ENCODE assay signal across 12 cellular contexts in the genomic region with DNA sequence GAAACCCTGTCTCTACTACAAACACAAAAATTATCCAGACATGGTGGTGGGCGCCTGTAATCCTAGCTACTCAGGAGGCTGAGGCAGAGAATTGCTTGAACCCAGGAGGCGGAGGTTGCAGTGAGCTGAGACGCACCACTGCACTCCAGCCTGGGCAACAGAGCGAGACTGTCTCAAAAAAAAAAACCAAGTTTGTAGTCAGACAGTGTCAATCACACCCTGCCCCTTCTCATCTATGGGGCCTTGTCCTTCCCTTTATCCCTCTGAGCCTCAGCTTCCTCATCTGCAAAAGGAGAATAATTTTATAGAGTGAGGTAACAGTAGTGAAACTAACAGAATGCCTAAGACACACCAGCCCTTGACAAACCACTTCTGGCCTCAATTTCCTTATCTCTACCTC. TPM values are rescaled to one million over a fixed set of nuclear protein-coding genes. Genes with fewer than 3 reads are reported as not detected.
DNase-seq lines count a peak whose midpoint lies in the region; ATAC-seq, FAIRE-seq and TF ChIP-seq lines count a peak whose summit lies in the region.
"Not testable (repeated sequence)": the region's sequence is repeated elsewhere in the genome, so short reads cannot be mapped to it uniquely, and the experiment has no call there.
"Had no signal": no experiment of that assay in that cellular context is flagged by ENCODE, and none has a peak within 500 bp of the region (broad histone marks: within the 10 kb centered on the region; RNA-seq: fewer than 3 reads in every experiment).

No MANE protein-coding gene starts in this region.

- not testable (repeated sequence) for DNase-seq in CD4-positive, alpha-beta T cell; IMR-90; RCC 7860 (ENCODE audit: low spot score); activated T-cell treated with anti-CD3 and anti-CD28 coated beads, Interleukin-2, amount 50 U/mL, for 24 hours; chondrocyte (ENCODE audit: low spot score); hepatocyte (ENCODE audit: low spot score); stomach

- H2BK15ac ChIP-seq in IMR-90 (ENCODE audit: low read depth, low read length): peak overlapping the region; percentile 24; the same call in 2 of the 3 replicates

- H3K36me3 ChIP-seq in IMR-90 (ENCODE audit: control insufficient read depth, insufficient read depth, low read length); hepatocyte (replicated peaks; ENCODE audit: insufficient read depth, low read depth); stomach: not testable (repeated sequence)

- TF ChIP-seq POLR2A in IMR-90 (IDR thresholded peaks at IDR 0.05; ENCODE audit: low read depth, low read length); stomach (IDR thresholded peaks at IDR 0.05): not testable (repeated sequence)

- ATAC-seq in CD4-positive, alpha-beta T cell (ENCODE audit: poor library complexity); IMR-90 (ENCODE audit: low read depth): not testable (repeated sequence)

- not testable (repeated sequence) for TF ChIP-seq CTCF in CD4-positive, alpha-beta T cell (IDR thresholded peaks at IDR 0.05); IMR-90 (conservative IDR thresholded peaks at IDR 0.05; ENCODE audit: low read depth, low read length); chondrocyte (IDR thresholded peaks at IDR 0.05); hepatocyte (IDR thresholded peaks at IDR 0.05; ENCODE audit: poor library complexity); nephron (IDR thresholded peaks at IDR 0.05; ENCODE audit: unreplicated experiment in 3 of 3); stomach (IDR thresholded peaks at IDR 0.05)

- not testable (repeated sequence) for H4K5ac ChIP-seq in IMR-90 (ENCODE audit: low read depth, low read length)

- POLR2A ChIA-PET in CD4-positive, alpha-beta T cell (lab: Charles Lee): interaction anchor here (1.2 to 10.4 kb wide), 7 partner anchors 21 to 443 kb away, joined by 3 to 157 read pairs (median 16); a partner anchor contains a TSS
- POLR2A ChIA-PET in IMR-90 (lab: Charles Lee; ENCODE audit: unreplicated experiment): not testable (repeated sequence)

- H3K23ac ChIP-seq in IMR-90 (ENCODE audit: low read depth, low read length): peak overlapping the region; percentile 21

- not testable (repeated sequence) for H2BK120ac ChIP-seq in IMR-90 (ENCODE audit: low read depth, low read length)

- not testable (repeated sequence) for H3K9me3 ChIP-seq in CD4-positive, alpha-beta T cell (ENCODE audit: control insufficient read depth, low read length); IMR-90 (ENCODE audit: control insufficient read depth, insufficient read depth, low read length); hepatocyte (ENCODE audit: low read depth); stomach

- not testable (repeated sequence) for H3K18ac ChIP-seq in IMR-90 (ENCODE audit: low read depth, low read length)

- peaks cover 10% of the 10 kb centered on the region; the same call in 1 of the 2 replicates for H3K9me1 ChIP-seq in IMR-90 (ENCODE audit: insufficient read depth, low read length)

- H3K9me2 ChIP-seq in hepatocyte (replicated peaks; ENCODE audit: insufficient read depth): not testable (repeated sequence)

- H4K91ac ChIP-seq in IMR-90 (ENCODE audit: insufficient read depth, low read depth, low read length): 0 out of 2 replicates have a peak overlapping the region, but pooled peaks have one; percentile 51

- H2AFZ ChIP-seq in IMR-90 (replicated peaks; ENCODE audit: low read length, poor library complexity); hepatocyte: not testable (repeated sequence)

- not testable (repeated sequence) for H2AK9ac ChIP-seq in IMR-90 (replicated peaks; ENCODE audit: low read depth, low read length, poor library complexity)

- peak overlapping the region in 1 of 2 experiments; percentile 6; a peak in 1 of 4 replicates for H4K8ac ChIP-seq in IMR-90 (ENCODE audit: low read depth in 2 of 2, low read length in 2 of 2)

- not testable (repeated sequence) for H3K4me2 ChIP-seq in IMR-90 (ENCODE audit: low read depth, low read length)
- peak overlapping the region; percentile 91 for H3K4me2 ChIP-seq in hepatocyte

- H3K27ac Mint-ChIP-seq in CD4-positive, alpha-beta T cell: peak overlapping the region; percentile 100
- H3K27ac Mint-ChIP-seq in activated T-cell treated with anti-CD3 and anti-CD28 coated beads, Interleukin-2, amount 50 U/mL, for 24 hours: peak overlapping the region; percentile 99
- H3K27ac Mint-ChIP-seq in chondrocyte (ENCODE audit: unreplicated experiment) (peak overlapping the region; percentile 100), nephron (peak overlapping the region; percentile 84 to 100 (median 93))

- H3K56ac ChIP-seq in IMR-90 (ENCODE audit: extremely low read depth, insufficient read depth, low read length): not testable (repeated sequence)

- H4K20me1 ChIP-seq in IMR-90 (ENCODE audit: insufficient read depth, low read length): peaks cover 37% of the 10 kb centered on the region
- H4K20me1 ChIP-seq in hepatocyte (ENCODE audit: insufficient read depth, poor library complexity, severe bottlenecking): not testable (repeated sequence)

- H3K4me1 ChIP-seq in IMR-90 (ENCODE audit: control insufficient read depth, insufficient read depth, low read length): peaks cover 69% of the 10 kb centered on the region
- peaks cover 94% of the 10 kb centered on the region for H3K4me1 ChIP-seq in hepatocyte (ENCODE audit: insufficient read depth)
- H3K4me1 ChIP-seq in stomach: peaks cover 98 to 100% (median 100%) of the 10 kb centered on the region in 4 donors

- TF ChIP-seq EP300 in stomach (IDR thresholded peaks at IDR 0.05): not testable (repeated sequence)

- peaks cover 55% of the 10 kb centered on the region for H3K36me3 Mint-ChIP-seq in CD4-positive, alpha-beta T cell (ENCODE audit: low read depth)
- peaks cover 12% of the 10 kb centered on the region for H3K36me3 Mint-ChIP-seq in activated T-cell treated with anti-CD3 and anti-CD28 coated beads, Interleukin-2, amount 50 U/mL, for 24 hours (ENCODE audit: low read depth)
- H3K36me3 Mint-ChIP-seq in chondrocyte (ENCODE audit: low read depth); nephron (ENCODE audit: low read depth): not testable (repeated sequence)

- TF ChIP-seq RAD21 in IMR-90 (IDR thresholded peaks at IDR 0.05; ENCODE audit: low read length): not testable (repeated sequence)

- peak overlapping the region; percentile 80 for H2BK5ac ChIP-seq in IMR-90 (ENCODE audit: low read depth, low read length, poor library complexity, severe bottlenecking)

- H3K9me3 Mint-ChIP-seq in CD4-positive, alpha-beta T cell; activated T-cell treated with anti-CD3 and anti-CD28 coated beads, Interleukin-2, amount 50 U/mL, for 24 hours; chondrocyte (ENCODE audit: low read depth); nephron: not testable (repeated sequence)

- CTCF ChIA-PET in CD4-positive, alpha-beta T cell (lab: Charles Lee): interaction anchor here (0.6 to 4.4 kb wide), 5 partner anchors 11 to 42 kb away, joined by 3 to 22 read pairs (median 6); a partner anchor contains a TSS
- CTCF ChIA-PET in IMR-90 (lab: Yijun Ruan, JAX): not testable (repeated sequence)

- H3K79me2 ChIP-seq in hepatocyte: peaks cover 76% of the 10 kb centered on the region

- H3K79me1 ChIP-seq in IMR-90 (ENCODE audit: low read depth in 1 of 2, low read length in 2 of 2): peaks cover 9 to 73% of the 10 kb centered on the region in 2 experiments; a peak in 3 of 4 replicates

- BruUV-seq in IMR-90 (replicated peaks; lab: Mats Ljungman, UMichigan): not testable (repeated sequence)

- H3K14ac ChIP-seq in IMR-90 (replicated peaks; ENCODE audit: low read depth, low read length): peak overlapping the region; percentile 2; the same call in 1 of the 2 replicates

- not testable (repeated sequence) for H3K4me3 ChIP-seq in IMR-90 (ENCODE audit: insufficient read depth, low read depth, low read length); hepatocyte
- H3K4me3 ChIP-seq in stomach: peak overlapping the region in 1 of 4 donors; percentile 29

- intact Hi-C loops in CD4-positive, alpha-beta T cell (cut with DNase I, micrococcal nuclease): loop anchor here in 1 of 2 experiments (1.0 kb wide), 1 partner anchor 9 kb away; no protein-coding TSS in a partner anchor
- intact Hi-C loops in IMR-90 (cut with micrococcal nuclease); stomach (cut with DNase I; ENCODE audit: low total_unique reads): not testable (repeated sequence)

- FAIRE-seq in RCC 7860 (lab: Jason Lieb, UNC): peak; percentile 77

- peak overlapping the region; percentile 96 for H3K27ac ChIP-seq in CD4-positive, alpha-beta T cell (ENCODE audit: low read depth, low read length)
- H3K27ac ChIP-seq in IMR-90 (ENCODE audit: insufficient read depth, low read length): peak overlapping the region; percentile 40; the same call in 1 of the 2 replicates
- H3K27ac ChIP-seq in hepatocyte: peak overlapping the region; percentile 99
- H3K27ac ChIP-seq in stomach: peak overlapping the region; percentile 82 to 99 (median 97)

- peak overlapping the region; percentile 71; the same call in 1 of the 2 replicates for H3K4ac ChIP-seq in IMR-90 (ENCODE audit: low read depth, low read length)

- peaks cover 86% of the 10 kb centered on the region for H3K4me1 Mint-ChIP-seq in CD4-positive, alpha-beta T cell (ENCODE audit: low read depth)
- H3K4me1 Mint-ChIP-seq in activated T-cell treated with anti-CD3 and anti-CD28 coated beads, Interleukin-2, amount 50 U/mL, for 24 hours (ENCODE audit: low read depth): peaks cover 90% of the 10 kb centered on the region
- peaks cover 91% of the 10 kb centered on the region for H3K4me1 Mint-ChIP-seq in chondrocyte (ENCODE audit: low read depth)
- peaks cover 86% of the 10 kb centered on the region for H3K4me1 Mint-ChIP-seq in nephron

- not testable (repeated sequence) for H3K9ac ChIP-seq in IMR-90 (ENCODE audit: low read depth, low read length)

- H2BK20ac ChIP-seq in IMR-90 (ENCODE audit: low read depth, low read length): not testable (repeated sequence)

- 88% methylated on average over 4 of the region's 4 CpGs; no CpG with 5 or more reads in 1 of the 2 experiments for WGBS in IMR-90 (ENCODE audit: extremely low coverage in 2 of 2, insufficient read length in 1 of 2), 2 experiments
- WGBS in hepatocyte (ENCODE audit: low lambda C conversion rate, missing lambda C conversion rate): 96% methylated on average over 4 of the region's 4 CpGs
- 57 to 78% (median 72%) methylated on average over 4 of the region's 4 CpGs for WGBS in stomach, 5 donors

- H3K4me3 Mint-ChIP-seq in CD4-positive, alpha-beta T cell: peak overlapping the region; percentile 87
- peak overlapping the region; percentile 70 for H3K4me3 Mint-ChIP-seq in activated T-cell treated with anti-CD3 and anti-CD28 coated beads, Interleukin-2, amount 50 U/mL, for 24 hours
- H3K4me3 Mint-ChIP-seq in chondrocyte (ENCODE audit: unreplicated experiment) (peak overlapping the region; percentile 40), nephron (peak overlapping the region in 1 of 3 experiments; percentile 43)

- dilution Hi-C loops in IMR-90 (cut with HindIII; ENCODE audit: low sequenced_read_pairs, unreplicated experiment): not testable (repeated sequence)

- H3K27me3 ChIP-seq in CD4-positive, alpha-beta T cell (ENCODE audit: control insufficient read depth, insufficient read depth, low read length); IMR-90 (ENCODE audit: control insufficient read depth, insufficient read depth, low read length); hepatocyte; stomach: not testable (repeated sequence)

- in situ Hi-C loops in IMR-90 (cut with MboI; ENCODE audit: low sequenced_read_pairs): not testable (repeated sequence)

- H2AK5ac ChIP-seq in IMR-90 (ENCODE audit: low read depth, low read length): 0 out of 2 replicates have a peak overlapping the region, but pooled peaks have one; percentile 37

- not testable (repeated sequence) for H3K27me3 Mint-ChIP-seq in CD4-positive, alpha-beta T cell; activated T-cell treated with anti-CD3 and anti-CD28 coated beads, Interleukin-2, amount 50 U/mL, for 24 hours; chondrocyte (ENCODE audit: low read depth); nephron (ENCODE audit: low read depth)

RNA-seq across cellular contexts. Expression of a gene that starts 10.8 kb away (rescaled TPM):
- total RNA-seq in CD4-positive, alpha-beta T cell: 100 to 1,000 TPM; 326 to 332 TPM
- 1.7 and 2.3 TPM in 2 replicates for total RNA-seq in IMR-90 (2012; rRNA removed)
- 17.0 and 21.5 TPM in 2 replicates for polyA plus RNA-seq in IMR-90 (2012; rRNA removed)
- polyA plus RNA-seq in IMR-90 (2012; cell fraction: cytosol; rRNA removed): 11.8 and 20.1 TPM in 2 replicates
- polyA plus RNA-seq in IMR-90 (2012; cell fraction: nucleus; rRNA removed; ENCODE audit: low replicate concordance): 30.5 and 55.8 TPM in 2 replicates
- 131 to 145 TPM (median 138 TPM) in 3 replicates for total RNA-seq in chondrocyte
- total RNA-seq in hepatocyte: 7.8 and 25.3 TPM in 2 replicates
- 18.0 and 18.1 TPM in 2 replicates for polyA plus RNA-seq in hepatocyte
- total RNA-seq in stomach: 10 to 100 TPM in 4 of 5 donors, 1 to 10 TPM in 1; 9.9 to 35.2 (median 20.4) TPM
- polyA plus RNA-seq in stomach: 10 to 100 TPM in 1 of 3 donors, 1 to 10 TPM in 2; 4.2 to 11.7 (median 6.0) TPM

RNA-seq across cellular contexts. Expression of a gene that starts 31.3 kb away (rescaled TPM):
- total RNA-seq in CD4-positive, alpha-beta T cell: 10 to 100 TPM; 13.2 to 14.3 TPM
- total RNA-seq in IMR-90 (2012; rRNA removed) (not detected in 2 replicates), chondrocyte (0.07 to 0.27 TPM in 2 of 3 replicates, not detected in the other), hepatocyte (not detected in 2 replicates), stomach (under 1 TPM in 1 of 5 donors, not detected in 4; 0.14 TPM)
- polyA plus RNA-seq in IMR-90 (2012; rRNA removed) (not detected in 2 replicates), hepatocyte (0.11 and 0.29 TPM in 2 replicates), stomach (under 1 TPM; 0.12 to 0.60 (median 0.15) TPM)
- polyA plus RNA-seq in IMR-90 (2012; cell fraction: cytosol; rRNA removed): not detected in 2 replicates
- polyA plus RNA-seq in IMR-90 (2012; cell fraction: nucleus; rRNA removed; ENCODE audit: low replicate concordance): 0.02 TPM in 1 of 2 replicates, not detected in the other
- total RNA-seq: dermis blood vessel endothelial cell, left ventricle myocardium superior, SK-MEL-5 had no signal

RNA-seq across cellular contexts. Expression of a gene that starts 41.1 kb away (rescaled TPM):
- under 1 TPM in 1 of 2 experiments, not detected in 1; 0.27 TPM for total RNA-seq in CD4-positive, alpha-beta T cell
- total RNA-seq in IMR-90 (2012; rRNA removed): not detected in 2 replicates
- 0.26 and 0.39 TPM in 2 replicates for polyA plus RNA-seq in IMR-90 (2012; rRNA removed)
- 0.47 TPM in 1 of 2 replicates, not detected in the other for polyA plus RNA-seq in IMR-90 (2012; cell fraction: cytosol; rRNA removed)
- polyA plus RNA-seq in IMR-90 (2012; cell fraction: nucleus; rRNA removed; ENCODE audit: low replicate concordance): 0.24 and 0.25 TPM in 2 replicates
- total RNA-seq in chondrocyte: 0.22 to 0.63 TPM (median 0.38 TPM) in 3 replicates
- 2.2 and 3.6 TPM in 2 replicates for total RNA-seq in hepatocyte
- polyA plus RNA-seq in hepatocyte: 55.3 and 101 TPM in 2 replicates
- not detected for total RNA-seq in stomach
- polyA plus RNA-seq in stomach: under 1 TPM in 1 of 3 donors, not detected in 2; 0.50 TPM
- total RNA-seq: dermis blood vessel endothelial cell, left ventricle myocardium superior, sciatic nerve, SK-MEL-5 had no signal

RNA-seq across cellular contexts. Expression of a gene that starts 56.6 kb away (rescaled TPM):
- not detected for total RNA-seq in CD4-positive, alpha-beta T cell
- total RNA-seq in IMR-90 (2012; rRNA removed) (not detected in 2 replicates), chondrocyte (not detected in 3 replicates), hepatocyte (not detected in 2 replicates), stomach (not detected)
- polyA plus RNA-seq in IMR-90 (2012; rRNA removed) (not detected in 2 replicates), hepatocyte (0.41 TPM in 1 of 2 replicates, not detected in the other), stomach (not detected)
- not detected in 2 replicates for polyA plus RNA-seq in IMR-90 (2012; cell fraction: cytosol; rRNA removed)
- polyA plus RNA-seq in IMR-90 (2012; cell fraction: nucleus; rRNA removed; ENCODE audit: low replicate concordance): not detected in 2 replicates
- total RNA-seq: dermis blood vessel endothelial cell, left ventricle myocardium superior, sciatic nerve, SK-MEL-5 had no signal

Comparison
In these comparisons a context has a peak if more than half of its experiments do, and no peak if none do; other contexts are left out.
1. H3K27ac ChIP-seq: peak in every context shown above with its lines; median percentile 99 in hepatocyte; 97 in stomach; 96 in CD4-positive, alpha-beta T cell; 40 in IMR-90.
2. RNA of a gene that starts 31.3 kb away (total RNA-seq): 13.2 to 14.3 TPM in CD4-positive, alpha-beta T cell; 0.07 to 0.27 TPM in chondrocyte, not detected in IMR-90, not detected in hepatocyte and 0.14 TPM in stomach; every median in the first group is over 10 times any median in the second.
3. Peak in every context shown above with its lines, with median percentiles within 50 percentile points of each other: H3K27ac Mint-ChIP-seq.